ENCODE assay signal across 1 cellular context in the genomic region with DNA sequence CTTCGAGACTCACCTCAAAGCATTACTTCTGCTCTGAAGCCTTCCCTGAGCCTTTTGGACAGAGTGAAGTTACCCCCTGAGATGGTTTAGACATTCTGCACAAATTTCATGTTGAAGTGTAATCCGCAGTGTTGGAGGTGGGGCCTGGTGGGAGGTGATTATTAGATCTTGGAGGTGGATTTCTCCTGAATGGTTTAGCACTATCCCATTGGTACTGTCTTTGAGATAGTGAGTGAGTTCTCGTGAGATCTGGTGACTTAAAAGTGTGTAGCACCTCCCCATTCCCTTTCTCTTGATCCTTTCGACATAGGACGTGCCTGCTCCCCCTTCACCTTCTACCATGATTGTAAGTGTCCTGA.
TF ChIP-seq lines count a peak whose summit lies in the region.

No MANE protein-coding gene starts in this region.

TF ChIP-seq in IMR-90, 13 proteins besides CTCF, POLR2A, EP300 and RAD21 (continued from another document):
- TF ChIP-seq CHD1 (IDR thresholded peaks at IDR 0.05; ENCODE audit: low read depth, low read length) (no peak), CEBPB (IDR thresholded peaks at IDR 0.05; ENCODE audit: low read depth, low read length) (no peak), MAFK (IDR thresholded peaks at IDR 0.05; ENCODE audit: low read depth, low read length) (no peak), NFE2L2 (IDR thresholded peaks at IDR 0.05; ENCODE audit: low read depth, low read length) (no peak), FOS (IDR thresholded peaks at IDR 0.05; ENCODE audit: low read depth, low read length) (no peak), MXI1 (IDR thresholded peaks at IDR 0.05; ENCODE audit: borderline replicate concordance, low read depth, low read length) (no peak), RCOR1 (IDR thresholded peaks at IDR 0.05; ENCODE audit: insufficient replicate concordance, low read length) (no peak), BHLHE40 (IDR thresholded peaks at IDR 0.05; ENCODE audit: low read depth, low read length) (no peak), MAZ (IDR thresholded peaks at IDR 0.05; ENCODE audit: borderline replicate concordance, low read depth, low read length) (no peak)
- TF ChIP-seq, protein P1, sequence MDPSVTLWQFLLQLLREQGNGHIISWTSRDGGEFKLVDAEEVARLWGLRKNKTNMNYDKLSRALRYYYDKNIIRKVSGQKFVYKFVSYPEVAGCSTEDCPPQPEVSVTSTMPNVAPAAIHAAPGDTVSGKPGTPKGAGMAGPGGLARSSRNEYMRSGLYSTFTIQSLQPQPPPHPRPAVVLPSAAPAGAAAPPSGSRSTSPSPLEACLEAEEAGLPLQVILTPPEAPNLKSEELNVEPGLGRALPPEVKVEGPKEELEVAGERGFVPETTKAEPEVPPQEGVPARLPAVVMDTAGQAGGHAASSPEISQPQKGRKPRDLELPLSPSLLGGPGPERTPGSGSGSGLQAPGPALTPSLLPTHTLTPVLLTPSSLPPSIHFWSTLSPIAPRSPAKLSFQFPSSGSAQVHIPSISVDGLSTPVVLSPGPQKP (IDR thresholded peaks at IDR 0.05; ENCODE audit: borderline replicate concordance, low read depth, low read length), result no peak
- TF ChIP-seq, protein P2, sequence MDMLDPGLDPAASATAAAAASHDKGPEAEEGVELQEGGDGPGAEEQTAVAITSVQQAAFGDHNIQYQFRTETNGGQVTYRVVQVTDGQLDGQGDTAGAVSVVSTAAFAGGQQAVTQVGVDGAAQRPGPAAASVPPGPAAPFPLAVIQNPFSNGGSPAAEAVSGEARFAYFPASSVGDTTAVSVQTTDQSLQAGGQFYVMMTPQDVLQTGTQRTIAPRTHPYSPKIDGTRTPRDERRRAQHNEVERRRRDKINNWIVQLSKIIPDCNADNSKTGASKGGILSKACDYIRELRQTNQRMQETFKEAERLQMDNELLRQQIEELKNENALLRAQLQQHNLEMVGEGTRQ (IDR thresholded peaks at IDR 0.05; ENCODE audit: low read depth, low read length), result no peak
